10 cellular contexts compared by ENCODE assay signal in genomic region chr3:69761896-69762789, GRCh38. TPM values are rescaled to one million over a fixed set of nuclear protein-coding genes. Genes with fewer than 3 reads are reported as not detected.
DNase-seq lines count a peak whose midpoint lies in the region; ATAC-seq and TF ChIP-seq lines count a peak whose summit lies in the region.
"Had no signal": no experiment of that assay in that cellular context is flagged by ENCODE, and none has a peak within 500 bp of the region (broad histone marks: within the 10 kb centered on the region; RNA-seq: fewer than 3 reads in every experiment).

No MANE protein-coding gene starts in this region.

- intact Hi-C loops in Right ventricle myocardium inferior (cut with DNase I), result no loop called here

- H3K27me3 Mint-ChIP-seq in osteocyte (ENCODE audit: unreplicated experiment), result no peaks in the 10 kb centered on the region
- H3K27me3 Mint-ChIP-seq in activated T-cell treated with anti-CD3 and anti-CD28 coated beads, Interleukin-2, amount 50 U/mL, for 4 hours (ENCODE audit: low read depth), result no peaks in the 10 kb centered on the region

- peaks cover 48% of the 10 kb centered on the region for H3K4me1 Mint-ChIP-seq in osteocyte (ENCODE audit: unreplicated experiment)
- no peaks in the 10 kb centered on the region for H3K4me1 Mint-ChIP-seq in activated T-cell treated with anti-CD3 and anti-CD28 coated beads, Interleukin-2, amount 50 U/mL, for 4 hours (ENCODE audit: low read depth)
- H3K4me1 Mint-ChIP-seq: natural killer cell had no signal

- no peaks in the 10 kb centered on the region for H3K27me3 ChIP-seq in BE2C

- H3K4me3 Mint-ChIP-seq in osteocyte (ENCODE audit: unreplicated experiment), result no peak overlapping the region
- H3K4me3 Mint-ChIP-seq in activated T-cell treated with anti-CD3 and anti-CD28 coated beads, Interleukin-2, amount 50 U/mL, for 4 hours, result no peak overlapping the region
- H3K4me3 Mint-ChIP-seq: natural killer cell; stimulated activated naive CD8-positive, alpha-beta T cell treated with anti-CD3 and anti-CD28 coated beads, Interleukin-15, Interleukin-2, amounts not matched to agents 100 ng/mL and 50 ng/mL, for 24 hours had no signal

- H3K36me3 Mint-ChIP-seq in osteocyte (ENCODE audit: unreplicated experiment), result no peaks in the 10 kb centered on the region
- no peaks in the 10 kb centered on the region for H3K36me3 Mint-ChIP-seq in activated T-cell treated with anti-CD3 and anti-CD28 coated beads, Interleukin-2, amount 50 U/mL, for 4 hours (ENCODE audit: insufficient read depth)
- H3K36me3 Mint-ChIP-seq: natural killer cell had no signal

- no peaks in the 10 kb centered on the region for H3K9me3 ChIP-seq in BE2C

- H3K4me3 ChIP-seq in GM12865 (ENCODE audit: low read depth, low read length) (no peak overlapping the region), BE2C (ENCODE audit: low read depth, low read length) (no peak overlapping the region)

- ATAC-seq in HG02885 (IDR thresholded peaks at IDR 0.05; ENCODE audit: poor library complexity, unreplicated experiment), result peak; percentile 84
- no peak for ATAC-seq in HG03025 (IDR thresholded peaks at IDR 0.05; ENCODE audit: low FRiP score, unreplicated experiment)
- no peak for ATAC-seq in Right ventricle myocardium inferior
- no peak for ATAC-seq in activated T-cell treated with anti-CD3 and anti-CD28 coated beads, Interleukin-2, amount 50 U/mL, for 4 hours
- ATAC-seq: natural killer cell had no signal

- peak; percentile 16 for DNase-seq in GM12865 (ENCODE audit: low read depth)
- DNase-seq in astrocyte of the hippocampus (ENCODE audit: low read depth, low spot score), result peak; percentile 41
- no peak for DNase-seq in osteocyte (ENCODE audit: extremely low spot score, unreplicated experiment)
- DNase-seq in Right ventricle myocardium inferior (ENCODE audit: missing footprints), result no peak
- DNase-seq in BE2C, result no peak
- DNase-seq in activated T-cell treated with anti-CD3 and anti-CD28 coated beads, Interleukin-2, amount 50 U/mL, for 4 hours, result no peak
- DNase-seq: natural killer cell had no signal

- no peaks in the 10 kb centered on the region for H3K9me3 Mint-ChIP-seq in osteocyte (ENCODE audit: unreplicated experiment)
- no peaks in the 10 kb centered on the region for H3K9me3 Mint-ChIP-seq in activated T-cell treated with anti-CD3 and anti-CD28 coated beads, Interleukin-2, amount 50 U/mL, for 4 hours
- H3K9me3 Mint-ChIP-seq: stimulated activated naive CD8-positive, alpha-beta T cell treated with anti-CD3 and anti-CD28 coated beads, Interleukin-15, Interleukin-2, amounts not matched to agents 100 ng/mL and 50 ng/mL, for 24 hours had no signal

- H3K27ac Mint-ChIP-seq in osteocyte (ENCODE audit: unreplicated experiment), result peak overlapping the region; percentile 62
- H3K27ac Mint-ChIP-seq: natural killer cell; stimulated activated naive CD8-positive, alpha-beta T cell treated with anti-CD3 and anti-CD28 coated beads, Interleukin-15, Interleukin-2, amounts not matched to agents 100 ng/mL and 50 ng/mL, for 24 hours had no signal

- TF ChIP-seq CTCF in GM12865 (IDR thresholded peaks at IDR 0.05; ENCODE audit: insufficient read depth, low read depth, low read length, missing control alignments) (no peak), osteocyte (IDR thresholded peaks at IDR 0.05) (no peak), BE2C (IDR thresholded peaks at IDR 0.05; ENCODE audit: low read depth, low read length) (no peak)

- H3K36me3 ChIP-seq in BE2C, result no peaks in the 10 kb centered on the region

- peaks cover 20% of the 10 kb centered on the region for H3K4me1 ChIP-seq in BE2C

RNA-seq across cellular contexts. Expression of gene MITF, which starts 22.9 kb away (rescaled TPM):
- total RNA-seq in osteocyte (5.8 and 6.1 TPM in 2 replicates), Right ventricle myocardium inferior (71.0 TPM)
- 3.2 TPM for polyA plus RNA-seq in BE2C (2012; ENCODE audit: insufficient read depth, insufficient read length, low read depth)
- under 1 TPM in 1 of 3 donors, not detected in 2; 0.05 TPM for total RNA-seq in activated T-cell treated with anti-CD3 and anti-CD28 coated beads, Interleukin-2, amount 50 U/mL, for 4 hours

Comparison
In these comparisons a context has a peak if more than half of its experiments do, and no peak if none do; other contexts are left out.
1. DNase-seq: peak in GM12865 (single experiment) and astrocyte of the hippocampus (single experiment); none in osteocyte (single experiment), Right ventricle myocardium inferior (single experiment), BE2C (single experiment) and activated T-cell treated with anti-CD3 and anti-CD28 coated beads, Interleukin-2, amount 50 U/mL, for 4 hours (single experiment).
2. RNA of gene MITF, which starts 22.9 kb away (total RNA-seq): 71.0 TPM in Right ventricle myocardium inferior (single experiment); 5.8 to 6.1 TPM in osteocyte and 0.05 TPM in activated T-cell treated with anti-CD3 and anti-CD28 coated beads, Interleukin-2, amount 50 U/mL, for 4 hours; every median in the first group is over 10 times any median in the second.